In genomic region chr2:39140322-39140847, GRCh38 we compare ENCODE assay signal across 1 cellular context.
TF ChIP-seq lines count a peak whose summit lies in the region.

No MANE protein-coding gene starts in this region.

TF ChIP-seq in HepG2, 621 proteins besides CTCF, POLR2A, EP300 and RAD21 (continued from another document):
- TF ChIP-seq ZSCAN29 (CRISPR knock-in tag; conservative IDR thresholded peaks at IDR 0.05) = 0 out of 2 replicates have a peak, but pooled peaks have one; percentile 47
- peak; percentile 60; the same call in 1 of the 2 replicates for TF ChIP-seq HDAC2 (CRISPR knock-in tag; IDR thresholded peaks at IDR 0.05)
- peak; percentile 43; the same call in 1 of the 2 replicates for TF ChIP-seq SOX13 (IDR thresholded peaks at IDR 0.05)
- peak in 1 of 2 experiments; percentile 93; a peak in 2 of 4 replicates for TF ChIP-seq SOX13 (CRISPR knock-in tag; conservative IDR thresholded peaks at IDR 0.05 in 1 of 2, IDR thresholded peaks at IDR 0.05 in 1 of 2)
- 0 out of 2 replicates have a peak, but pooled peaks have one; percentile 55 for TF ChIP-seq SATB2 (CRISPR knock-in tag; IDR thresholded peaks at IDR 0.05)
- TF ChIP-seq, protein P1, sequence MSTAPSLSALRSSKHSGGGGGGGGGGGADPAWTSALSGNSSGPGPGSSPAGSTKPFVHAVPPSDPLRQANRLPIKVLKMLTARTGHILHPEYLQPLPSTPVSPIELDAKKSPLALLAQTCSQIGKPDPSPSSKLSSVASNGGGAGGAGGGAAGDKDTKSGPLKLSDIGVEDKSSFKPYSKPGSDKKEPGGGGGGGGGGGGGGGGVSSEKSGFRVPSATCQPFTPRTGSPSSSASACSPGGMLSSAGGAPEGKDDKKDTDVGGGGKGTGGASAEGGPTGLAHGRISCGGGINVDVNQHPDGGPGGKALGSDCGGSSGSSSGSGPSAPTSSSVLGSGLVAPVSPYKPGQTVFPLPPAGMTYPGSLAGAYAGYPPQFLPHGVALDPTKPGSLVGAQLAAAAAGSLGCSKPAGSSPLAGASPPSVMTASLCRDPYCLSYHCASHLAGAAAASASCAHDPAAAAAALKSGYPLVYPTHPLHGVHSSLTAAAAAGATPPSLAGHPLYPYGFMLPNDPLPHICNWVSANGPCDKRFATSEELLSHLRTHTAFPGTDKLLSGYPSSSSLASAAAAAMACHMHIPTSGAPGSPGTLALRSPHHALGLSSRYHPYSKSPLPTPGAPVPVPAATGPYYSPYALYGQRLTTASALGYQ (CRISPR knock-in tag; IDR thresholded peaks at IDR 0.05) = 0 out of 2 replicates have a peak, but pooled peaks have one; percentile 54
- TF ChIP-seq PAXIP1 (CRISPR knock-in tag; conservative IDR thresholded peaks at IDR 0.05) = peak; percentile 58
- no peak for TF ChIP-seq MTF2 (CRISPR knock-in tag; IDR thresholded peaks at IDR 0.05; ENCODE audit: borderline replicate concordance)
- TF ChIP-seq ETV6 (CRISPR knock-in tag; conservative IDR thresholded peaks at IDR 0.05) = no peak
- TF ChIP-seq, protein P2, sequence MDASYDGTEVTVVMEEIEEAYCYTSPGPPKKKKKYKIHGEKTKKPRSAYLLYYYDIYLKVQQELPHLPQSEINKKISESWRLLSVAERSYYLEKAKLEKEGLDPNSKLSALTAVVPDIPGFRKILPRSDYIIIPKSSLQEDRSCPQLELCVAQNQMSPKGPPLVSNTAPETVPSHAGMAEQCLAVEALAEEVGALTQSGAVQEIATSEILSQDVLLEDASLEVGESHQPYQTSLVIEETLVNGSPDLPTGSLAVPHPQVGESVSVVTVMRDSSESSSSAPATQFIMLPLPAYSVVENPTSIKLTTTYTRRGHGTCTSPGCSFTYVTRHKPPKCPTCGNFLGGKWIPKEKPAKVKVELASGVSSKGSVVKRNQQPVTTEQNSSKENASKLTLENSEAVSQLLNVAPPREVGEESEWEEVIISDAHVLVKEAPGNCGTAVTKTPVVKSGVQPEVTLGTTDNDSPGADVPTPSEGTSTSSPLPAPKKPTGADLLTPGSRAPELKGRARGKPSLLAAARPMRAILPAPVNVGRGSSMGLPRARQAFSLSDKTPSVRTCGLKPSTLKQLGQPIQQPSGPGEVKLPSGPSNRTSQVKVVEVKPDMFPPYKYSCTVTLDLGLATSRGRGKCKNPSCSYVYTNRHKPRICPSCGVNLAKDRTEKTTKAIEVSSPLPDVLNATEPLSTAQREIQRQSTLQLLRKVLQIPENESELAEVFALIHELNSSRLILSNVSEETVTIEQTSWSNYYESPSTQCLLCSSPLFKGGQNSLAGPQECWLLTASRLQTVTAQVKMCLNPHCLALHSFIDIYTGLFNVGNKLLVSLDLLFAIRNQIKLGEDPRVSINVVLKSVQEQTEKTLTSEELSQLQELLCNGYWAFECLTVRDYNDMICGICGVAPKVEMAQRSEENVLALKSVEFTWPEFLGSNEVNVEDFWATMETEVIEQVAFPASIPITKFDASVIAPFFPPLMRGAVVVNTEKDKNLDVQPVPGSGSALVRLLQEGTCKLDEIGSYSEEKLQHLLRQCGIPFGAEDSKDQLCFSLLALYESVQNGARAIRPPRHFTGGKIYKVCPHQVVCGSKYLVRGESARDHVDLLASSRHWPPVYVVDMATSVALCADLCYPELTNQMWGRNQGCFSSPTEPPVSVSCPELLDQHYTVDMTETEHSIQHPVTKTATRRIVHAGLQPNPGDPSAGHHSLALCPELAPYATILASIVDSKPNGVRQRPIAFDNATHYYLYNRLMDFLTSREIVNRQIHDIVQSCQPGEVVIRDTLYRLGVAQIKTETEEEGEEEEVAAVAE (CRISPR knock-in tag; IDR thresholded peaks at IDR 0.05; ENCODE audit: borderline replicate concordance) = 0 out of 2 replicates have a peak, but pooled peaks have one; percentile 38
- TF ChIP-seq IRF2 (CRISPR knock-in tag; IDR thresholded peaks at IDR 0.05) = 0 out of 2 replicates have a peak, but pooled peaks have one; percentile 47
- TF ChIP-seq ZBTB25 (CRISPR knock-in tag; IDR thresholded peaks at IDR 0.05) = 0 out of 2 replicates have a peak, but pooled peaks have one; percentile 51
- TF ChIP-seq DPF2 (CRISPR knock-in tag; IDR thresholded peaks at IDR 0.05; ENCODE audit: borderline replicate concordance, low read depth) = peak; percentile 36; the same call in 1 of the 2 replicates
- TF ChIP-seq ZNF549 (CRISPR knock-in tag; IDR thresholded peaks at IDR 0.05) = 0 out of 2 replicates have a peak, but pooled peaks have one; percentile 21
- TF ChIP-seq ONECUT2 (CRISPR knock-in tag; IDR thresholded peaks at IDR 0.05) = no peak
- 0 out of 2 replicates have a peak, but pooled peaks have one; percentile 33 for TF ChIP-seq ZNF264 (CRISPR knock-in tag; IDR thresholded peaks at IDR 0.05)
- peak; percentile 75 for TF ChIP-seq SAP130 (CRISPR knock-in tag; IDR thresholded peaks at IDR 0.05; ENCODE audit: low read depth)
- TF ChIP-seq SIX4 (CRISPR knock-in tag; IDR thresholded peaks at IDR 0.05) = peak; percentile 44; the same call in 1 of the 2 replicates
- no peak for TF ChIP-seq TBP (CRISPR knock-in tag; IDR thresholded peaks at IDR 0.05)
- peak; percentile 61; the same call in 1 of the 2 replicates for TF ChIP-seq ZSCAN9 (CRISPR knock-in tag; IDR thresholded peaks at IDR 0.05; ENCODE audit: borderline replicate concordance)
- TF ChIP-seq CREB1 (IDR thresholded peaks at IDR 0.05) = no peak
- peak; percentile 32; the same call in 1 of the 2 replicates for TF ChIP-seq CREB1 (CRISPR knock-in tag; IDR thresholded peaks at IDR 0.05)
- peak; percentile 60 for TF ChIP-seq NR2F2 (IDR thresholded peaks at IDR 0.05; ENCODE audit: borderline replicate concordance, low read depth)
- TF ChIP-seq NKX3-1 (CRISPR knock-in tag; IDR thresholded peaks at IDR 0.05) = 0 out of 2 replicates have a peak, but pooled peaks have one; percentile 39
- TF ChIP-seq ISL2 (CRISPR knock-in tag; IDR thresholded peaks at IDR 0.05) = peak; percentile 65; the same call in 1 of the 2 replicates
- TF ChIP-seq PHF21A (CRISPR knock-in tag; IDR thresholded peaks at IDR 0.05) = peak; percentile 38; the same call in 1 of the 2 replicates
- peak; percentile 91 for TF ChIP-seq GATAD2A (CRISPR knock-in tag; IDR thresholded peaks at IDR 0.05)
- TF ChIP-seq, protein P3, sequence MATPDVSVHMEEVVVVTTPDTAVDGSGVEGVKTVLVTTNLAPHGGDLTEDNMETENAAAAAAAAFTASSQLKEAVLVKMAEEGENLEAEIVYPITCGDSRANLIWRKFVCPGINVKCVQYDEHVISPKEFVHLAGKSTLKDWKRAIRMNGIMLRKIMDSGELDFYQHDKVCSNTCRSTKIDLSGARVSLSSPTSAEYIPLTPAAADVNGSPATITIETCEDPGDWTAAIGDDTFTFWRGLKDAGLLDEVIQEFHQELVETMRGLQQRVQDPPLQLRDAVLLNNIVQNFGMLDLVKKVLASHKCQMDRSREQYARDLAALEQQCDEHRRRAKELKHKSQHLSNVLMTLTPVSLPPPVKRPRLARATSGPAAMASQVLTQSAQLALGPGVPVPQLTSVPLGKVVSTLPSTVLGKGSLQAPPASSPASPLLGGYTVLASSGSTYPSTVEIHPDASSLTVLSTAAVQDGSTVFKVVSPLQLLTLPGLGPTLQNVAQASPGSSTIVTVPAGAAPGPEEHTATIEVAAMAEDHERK (CRISPR knock-in tag; IDR thresholded peaks at IDR 0.05; ENCODE audit: low read depth) = no peak
- 0 out of 2 replicates have a peak, but pooled peaks have one; percentile 22 for TF ChIP-seq ESRRA (CRISPR knock-in tag; IDR thresholded peaks at IDR 0.05; ENCODE audit: low read depth)
TF ChIP-seq in HepG2: peak in this region for 92.
